In genomic region chr1:94609619-94610018, GRCh38 we compare ENCODE assay signal across 19 cellular contexts.
DNase-seq lines count a peak whose midpoint lies in the region; ATAC-seq and TF ChIP-seq lines count a peak whose summit lies in the region.
"Had no signal": no experiment of that assay in that cellular context is flagged by ENCODE, and none has a peak within 500 bp of the region (broad histone marks: within the 10 kb centered on the region; RNA-seq: fewer than 3 reads in every experiment).

No MANE protein-coding gene starts in this region.

- no peaks in the 10 kb centered on the region for H3K27me3 ChIP-seq in mesenchymal stem cell (ENCODE audit: control insufficient read depth in 1 of 2, insufficient read depth in 1 of 2, low read length in 2 of 2)

- H2BK120ac ChIP-seq in mesenchymal stem cell (ENCODE audit: low read depth, low read length): peak overlapping the region; percentile 97

- no peak overlapping the region for H3K9ac ChIP-seq in mesenchymal stem cell (ENCODE audit: low read length)

- H3K36me3 ChIP-seq in mesenchymal stem cell (ENCODE audit: control insufficient read depth in 1 of 2, insufficient read depth in 2 of 2, low read depth in 1 of 2, low read length in 2 of 2): no peaks in the 10 kb centered on the region

- H3K4me3 Mint-ChIP-seq in activated naive CD8-positive, alpha-beta T cell treated with anti-CD3 and anti-CD28 coated beads for 36 hours: no peak overlapping the region
- no peak overlapping the region for H3K4me3 Mint-ChIP-seq in activated naive CD8-positive, alpha-beta T cell treated with anti-CD3 and anti-CD28 coated beads, Interleukin-2, amount 50 U/mL, for 24 hours
- H3K4me3 Mint-ChIP-seq: CD14-positive monocyte had no signal

- peaks cover 23% of the 10 kb centered on the region for H3K4me1 ChIP-seq in mesenchymal stem cell (ENCODE audit: control insufficient read depth, insufficient read depth, low read depth, low read length)

- H3K4me2 ChIP-seq in mesenchymal stem cell (ENCODE audit: low read length, poor library complexity, severe bottlenecking): no peak overlapping the region

- H3K36me3 Mint-ChIP-seq in activated naive CD8-positive, alpha-beta T cell treated with anti-CD3 and anti-CD28 coated beads for 36 hours: no peaks in the 10 kb centered on the region
- H3K36me3 Mint-ChIP-seq in activated naive CD8-positive, alpha-beta T cell treated with anti-CD3 and anti-CD28 coated beads, Interleukin-2, amount 50 U/mL, for 24 hours (ENCODE audit: low read depth): no peaks in the 10 kb centered on the region

- H3K27ac ChIP-seq in mesenchymal stem cell (ENCODE audit: low read length, poor library complexity, severe bottlenecking): no peak overlapping the region
- H3K27ac ChIP-seq: 22Rv1, RWPE1 had no signal

- no peaks in the 10 kb centered on the region for H3K4me1 Mint-ChIP-seq in activated naive CD8-positive, alpha-beta T cell treated with anti-CD3 and anti-CD28 coated beads for 36 hours
- no peaks in the 10 kb centered on the region for H3K4me1 Mint-ChIP-seq in activated naive CD8-positive, alpha-beta T cell treated with anti-CD3 and anti-CD28 coated beads, Interleukin-2, amount 50 U/mL, for 24 hours

- H3K23ac ChIP-seq in mesenchymal stem cell (ENCODE audit: low read length in 2 of 2): no peak overlapping the region

- no peaks in the 10 kb centered on the region for H3K9me3 Mint-ChIP-seq in activated naive CD8-positive, alpha-beta T cell treated with anti-CD3 and anti-CD28 coated beads for 36 hours
- H3K9me3 Mint-ChIP-seq in activated naive CD8-positive, alpha-beta T cell treated with anti-CD3 and anti-CD28 coated beads, Interleukin-2, amount 50 U/mL, for 24 hours: no peaks in the 10 kb centered on the region
- H3K9me3 Mint-ChIP-seq: CD14-positive monocyte had no signal

- H3K4ac ChIP-seq in mesenchymal stem cell (ENCODE audit: low read depth in 1 of 2, low read length in 2 of 2): peak overlapping the region; percentile 92 to 97

- no peak for DNase-seq in activated naive CD8-positive, alpha-beta T cell treated with anti-CD3 and anti-CD28 coated beads for 36 hours
- no peak for DNase-seq in activated naive CD8-positive, alpha-beta T cell treated with anti-CD3 and anti-CD28 coated beads, Interleukin-2, amount 50 U/mL, for 24 hours
- DNase-seq in mesenchymal stem cell (no peak), dermis blood vessel endothelial cell (no peak), A172 (ENCODE audit: low spot score) (no peak), globus pallidus (ENCODE audit: low spot score) (no peak)
- DNase-seq: GDM1, KG1, NCI-H1417, NCI-H187, NCI-H2107, NCI-H2227 treated with DMSO at 0.1 percent for 48 hours, NCI-H510A treated with DMSO at 0.1 percent for 48 hours, NCI-H82 had no signal

- H3K79me1 ChIP-seq in mesenchymal stem cell (replicated peaks; ENCODE audit: low read length, poor library complexity, severe bottlenecking): no peaks in the 10 kb centered on the region

- H3K14ac ChIP-seq in mesenchymal stem cell (ENCODE audit: low read length in 2 of 2): no peak overlapping the region

- peak overlapping the region; percentile 97 for H4K91ac ChIP-seq in mesenchymal stem cell (ENCODE audit: low read length)

- no peaks in the 10 kb centered on the region for H3K9me3 ChIP-seq in mesenchymal stem cell (ENCODE audit: control insufficient read depth, low read length)

- no peak overlapping the region for H2BK5ac ChIP-seq in mesenchymal stem cell (ENCODE audit: low read depth, low read length, poor library complexity, severe bottlenecking)

- ATAC-seq in activated naive CD8-positive, alpha-beta T cell treated with anti-CD3 and anti-CD28 coated beads, Interleukin-2, amount 50 U/mL, for 24 hours: no peak
- no peak for ATAC-seq in GM18498 (IDR thresholded peaks at IDR 0.05; ENCODE audit: unreplicated experiment)

- no peak overlapping the region for H2AFZ ChIP-seq in mesenchymal stem cell (ENCODE audit: low read depth, low read length)

- peak overlapping the region; percentile 59 for H4K8ac ChIP-seq in mesenchymal stem cell (ENCODE audit: low read length)

- H2AK5ac ChIP-seq in mesenchymal stem cell (ENCODE audit: low read length, severe bottlenecking): peak overlapping the region; percentile 88

- WGBS in mesenchymal stem cell: 49% methylated on average over 8 of the region's 8 CpGs

- H2BK12ac ChIP-seq in mesenchymal stem cell (ENCODE audit: low read length in 2 of 2): peak overlapping the region; percentile 95 to 97

- no peak for TF ChIP-seq CTCF in WI38 (IDR thresholded peaks at IDR 0.05; ENCODE audit: low read depth, low read length)

- H2BK15ac ChIP-seq in mesenchymal stem cell (ENCODE audit: low read depth, poor library complexity, severe bottlenecking): no peak overlapping the region

- H3K27me3 Mint-ChIP-seq in activated naive CD8-positive, alpha-beta T cell treated with anti-CD3 and anti-CD28 coated beads for 36 hours: no peaks in the 10 kb centered on the region
- no peaks in the 10 kb centered on the region for H3K27me3 Mint-ChIP-seq in activated naive CD8-positive, alpha-beta T cell treated with anti-CD3 and anti-CD28 coated beads, Interleukin-2, amount 50 U/mL, for 24 hours

- H3K18ac ChIP-seq in mesenchymal stem cell (ENCODE audit: low read depth in 1 of 2, low read length in 2 of 2): peak overlapping the region; percentile 71 to 93

- H3K4me3 ChIP-seq in WI38 (ENCODE audit: low read depth, low read length): peak overlapping the region; percentile 2; the same call in 1 of the 2 replicates
- H3K4me3 ChIP-seq in mesenchymal stem cell (ENCODE audit: insufficient read depth in 1 of 2, low read depth in 1 of 2, low read length in 2 of 2): no peak overlapping the region

- H3K27ac Mint-ChIP-seq in activated naive CD8-positive, alpha-beta T cell treated with anti-CD3 and anti-CD28 coated beads for 36 hours: peak overlapping the region; percentile 21
- H3K27ac Mint-ChIP-seq in activated naive CD8-positive, alpha-beta T cell treated with anti-CD3 and anti-CD28 coated beads, Interleukin-2, amount 50 U/mL, for 24 hours: no peak overlapping the region
